Comparison of ENCODE assay signal across 18 cellular contexts in genomic region chr5:52810426-52810825, GRCh38. TPM values are rescaled to one million over a fixed set of nuclear protein-coding genes. Genes with fewer than 3 reads are reported as not detected.
A peak's percentile ranks its signal among the peaks of the same experiment; 100 is the strongest.
DNase-seq lines count a peak whose midpoint lies in the region; ATAC-seq and TF ChIP-seq lines count a peak whose summit lies in the region.
"Had no signal": no experiment of that assay in that cellular context is flagged by ENCODE, and none has a peak within 500 bp of the region (broad histone marks: within the 10 kb centered on the region; RNA-seq: fewer than 3 reads in every experiment).

No MANE protein-coding gene starts in this region.

- no peak overlapping the region for H3K4me3 ChIP-seq in smooth muscle cell
- H3K4me3 ChIP-seq: cardiac muscle cell, heart right ventricle had no signal

- H3K4me2 ChIP-seq in smooth muscle cell = peak overlapping the region; percentile 65

- H4K20me1 ChIP-seq in smooth muscle cell (ENCODE audit: low read depth) = peaks cover 34% of the 10 kb centered on the region

- peak overlapping the region; percentile 94 for H3K27ac ChIP-seq in smooth muscle cell (ENCODE audit: low read depth)
- H3K27ac ChIP-seq: cardiac muscle cell had no signal

- WGBS in smooth muscle cell (ENCODE audit: low lambda C conversion rate) = 0% methylated on average over 1 of the region's 1 CpG

- no peak for TF ChIP-seq CTCF in smooth muscle cell (IDR thresholded peaks at IDR 0.05; ENCODE audit: borderline replicate concordance, insufficient read depth, poor library complexity, severe bottlenecking)

- peaks cover 4% of the 10 kb centered on the region for H3K4me1 Mint-ChIP-seq in activated T-helper 17 cell treated with anti-CD3 and anti-CD28 coated beads, Interleukin-2, amount 50 U/mL, for 72 hours
- H3K4me1 Mint-ChIP-seq: activated B cell treated with CpG ODN at 0.5 μM for 24 hours, memory B cell had no signal

- H3K79me2 ChIP-seq in smooth muscle cell (ENCODE audit: low read depth) = peaks cover 86% of the 10 kb centered on the region

- peaks cover 19% of the 10 kb centered on the region for H3K4me1 ChIP-seq in smooth muscle cell (ENCODE audit: low read depth)

- H3K9me3 ChIP-seq in smooth muscle cell (replicated peaks; ENCODE audit: low read depth) = no peaks in the 10 kb centered on the region
- H3K9me3 ChIP-seq: heart right ventricle had no signal

- H3K27me3 ChIP-seq in smooth muscle cell (ENCODE audit: low read depth) = no peaks in the 10 kb centered on the region
- H3K27me3 ChIP-seq: cardiac muscle cell, heart right ventricle had no signal

- peaks cover 8% of the 10 kb centered on the region for H3K36me3 Mint-ChIP-seq in activated T-helper 17 cell treated with anti-CD3 and anti-CD28 coated beads, Interleukin-2, amount 50 U/mL, for 72 hours (ENCODE audit: low read depth)
- H3K36me3 Mint-ChIP-seq: memory B cell had no signal

- H3K27me3 Mint-ChIP-seq in activated T-helper 17 cell treated with anti-CD3 and anti-CD28 coated beads, Interleukin-2, amount 50 U/mL, for 72 hours = no peaks in the 10 kb centered on the region
- H3K27me3 Mint-ChIP-seq: activated CD4-positive, alpha-beta memory T cell treated with anti-CD3 and anti-CD28 coated beads, Interleukin-2, amount 10 ng/mL, durations not matched to agents 7 days and 5 days; stimulated activated naive CD8-positive, alpha-beta T cell treated with anti-CD3 and anti-CD28 coated beads, Interleukin-15, Interleukin-2, amounts not matched to agents 100 ng/mL and 50 ng/mL, for 24 hours had no signal

- DNase-seq in EH (ENCODE audit: low read depth) (peak; percentile 39), kidney glomerular epithelial cell (lab: John Stamatoyannopoulos, UW) (peak; percentile 15), smooth muscle cell (lab: John Stamatoyannopoulos, UW; ENCODE audit: unreplicated experiment) (no peak)
- DNase-seq: activated B cell treated with CpG ODN at 0.5 μM for 24 hours; activated CD4-positive, alpha-beta memory T cell treated with anti-CD3 and anti-CD28 coated beads, Interleukin-2, amount 10 ng/mL, durations not matched to agents 7 days and 5 days; activated T-cell treated with anti-CD3 and anti-CD28 coated beads, Interleukin-2, amount 50 U/mL, for 72 hours; COR-L47; heart right ventricle; NCI-H1436; NCI-H69 had no signal

- H3K9me3 Mint-ChIP-seq in activated T-helper 17 cell treated with anti-CD3 and anti-CD28 coated beads, Interleukin-2, amount 50 U/mL, for 72 hours = no peaks in the 10 kb centered on the region
- H3K9me3 Mint-ChIP-seq: activated B cell treated with CpG ODN at 0.5 μM for 24 hours; activated CD4-positive, alpha-beta memory T cell treated with anti-CD3 and anti-CD28 coated beads, Interleukin-2, amount 10 ng/mL, durations not matched to agents 7 days and 5 days; activated T-cell treated with anti-CD3 and anti-CD28 coated beads, Interleukin-2, amount 50 U/mL, for 72 hours; memory B cell; stimulated activated naive CD8-positive, alpha-beta T cell treated with anti-CD3 and anti-CD28 coated beads, Interleukin-15, Interleukin-2, amounts not matched to agents 100 ng/mL and 50 ng/mL, for 24 hours had no signal

- no peak overlapping the region for H2AFZ ChIP-seq in smooth muscle cell (ENCODE audit: low read depth)

- H3K36me3 ChIP-seq in smooth muscle cell (ENCODE audit: low read depth) = no peaks in the 10 kb centered on the region
- H3K36me3 ChIP-seq: cardiac muscle cell had no signal

- H3F3A ChIP-seq in smooth muscle cell (ENCODE audit: low read depth) = peaks cover 15% of the 10 kb centered on the region

- H3K4me3 Mint-ChIP-seq in activated T-helper 17 cell treated with anti-CD3 and anti-CD28 coated beads, Interleukin-2, amount 50 U/mL, for 72 hours = no peak overlapping the region
- H3K4me3 Mint-ChIP-seq: activated B cell treated with CpG ODN at 0.5 μM for 24 hours; activated CD4-positive, alpha-beta memory T cell treated with anti-CD3 and anti-CD28 coated beads, Interleukin-2, amount 10 ng/mL, durations not matched to agents 7 days and 5 days; activated T-cell treated with anti-CD3 and anti-CD28 coated beads, Interleukin-2, amount 50 U/mL, for 72 hours; memory B cell; stimulated activated naive CD8-positive, alpha-beta T cell treated with anti-CD3 and anti-CD28 coated beads, Interleukin-15, Interleukin-2, amounts not matched to agents 100 ng/mL and 50 ng/mL, for 24 hours had no signal

- H3K27ac Mint-ChIP-seq in activated T-helper 17 cell treated with anti-CD3 and anti-CD28 coated beads, Interleukin-2, amount 50 U/mL, for 72 hours = peak overlapping the region; percentile 44
- H3K27ac Mint-ChIP-seq: activated B cell treated with CpG ODN at 0.5 μM for 24 hours; activated CD4-positive, alpha-beta memory T cell treated with anti-CD3 and anti-CD28 coated beads, Interleukin-2, amount 10 ng/mL, durations not matched to agents 7 days and 5 days; memory B cell; stimulated activated naive CD8-positive, alpha-beta T cell treated with anti-CD3 and anti-CD28 coated beads, Interleukin-15, Interleukin-2, amounts not matched to agents 100 ng/mL and 50 ng/mL, for 24 hours had no signal

- no peak for TF ChIP-seq POLR2A in GM18505 (IDR thresholded peaks at IDR 0.05; ENCODE audit: borderline replicate concordance, extremely low read depth, insufficient read depth, insufficient read length)

- no peak for ATAC-seq in activated T-helper 17 cell treated with anti-CD3 and anti-CD28 coated beads, Interleukin-2, amount 50 U/mL, for 72 hours (replicated peaks)
- ATAC-seq in HG03460 (IDR thresholded peaks at IDR 0.05; ENCODE audit: unreplicated experiment) (no peak), HG02852 (IDR thresholded peaks at IDR 0.05; ENCODE audit: unreplicated experiment) (no peak), GM18505 (IDR thresholded peaks at IDR 0.05; ENCODE audit: unreplicated experiment) (no peak), GM21381 (IDR thresholded peaks at IDR 0.05; ENCODE audit: unreplicated experiment) (no peak)

- H3K9ac ChIP-seq in smooth muscle cell (ENCODE audit: low read depth) = peak overlapping the region; percentile 29

RNA-seq across cellular contexts. Expression of gene ITGA1, which starts 22.7 kb away (rescaled TPM):
- total RNA-seq in activated T-helper 17 cell treated with anti-CD3 and anti-CD28 coated beads, Interleukin-2, amount 50 U/mL, for 72 hours = 10 to 100 TPM in 1 of 2 donors, 1 to 10 TPM in 1; 3.1 to 14.9 TPM
- total RNA-seq in smooth muscle cell = 202 and 250 TPM in 2 replicates
- 62.6 and 85.2 TPM in 2 replicates for polyA plus RNA-seq in smooth muscle cell

RNA-seq across cellular contexts. Expression of gene PELO, which starts 22.7 kb away (rescaled TPM):
- 10 to 100 TPM; 22.9 to 35.0 TPM for total RNA-seq in activated T-helper 17 cell treated with anti-CD3 and anti-CD28 coated beads, Interleukin-2, amount 50 U/mL, for 72 hours
- total RNA-seq in smooth muscle cell = 37.0 and 41.3 TPM in 2 replicates
- 66.1 and 88.2 TPM in 2 replicates for polyA plus RNA-seq in smooth muscle cell

Comparison
In these comparisons a context has a peak if more than half of its experiments do, and no peak if none do; other contexts are left out.
1. RNA of gene ITGA1, which starts 22.7 kb away (total RNA-seq): 202 to 250 TPM in smooth muscle cell; 3.1 to 14.9 TPM in activated T-helper 17 cell treated with anti-CD3 and anti-CD28 coated beads, Interleukin-2, amount 50 U/mL, for 72 hours; every median in the first group is over 10 times any median in the second.